10 cellular contexts compared by ENCODE assay signal in genomic region chr10:61286695-61287094, GRCh38.
A peak's percentile ranks its signal among the peaks of the same experiment; 100 is the strongest.
DNase-seq lines count a peak whose midpoint lies in the region; ATAC-seq and TF ChIP-seq lines count a peak whose summit lies in the region.
"Had no signal": no experiment of that assay in that cellular context is flagged by ENCODE, and none has a peak within 500 bp of the region (broad histone marks: within the 10 kb centered on the region; RNA-seq: fewer than 3 reads in every experiment).

No MANE protein-coding gene starts in this region.

- no peak overlapping the region for H3K4me2 ChIP-seq in PC-9

- peak; percentile 51 for DNase-seq in activated naive CD4-positive, alpha-beta T cell treated with anti-CD3 and anti-CD28 coated beads, Interleukin-2, amount 10 ng/mL, durations not matched to agents 7 days and 5 days
- no peak for DNase-seq in activated naive CD4-positive, alpha-beta T cell treated with anti-CD3 and anti-CD28 coated beads, Interleukin-2, amount 50 U/mL, for 16 hours
- DNase-seq in MV-4-11 (lab: John Stamatoyannopoulos, UW) (peak; percentile 95), PC-9 (no peak), gastrocnemius medialis (no peak), ACHN (no peak)
- DNase-seq in stimulated activated naive CD8-positive, alpha-beta T cell treated with anti-CD3 and anti-CD28 coated beads, Interleukin-15, amount 100 ng/mL, for 72 hours: peak in 1 of 2 donors; percentile 14
- DNase-seq: pancreas, substantia nigra had no signal

- H3K4me1 Mint-ChIP-seq in activated naive CD4-positive, alpha-beta T cell treated with anti-CD3 and anti-CD28 coated beads, Interleukin-2, amount 10 ng/mL, durations not matched to agents 7 days and 5 days: peaks cover 38% of the 10 kb centered on the region
- H3K4me1 Mint-ChIP-seq in stimulated activated naive CD8-positive, alpha-beta T cell treated with anti-CD3 and anti-CD28 coated beads, Interleukin-15, amount 100 ng/mL, for 72 hours: peaks cover 23% of the 10 kb centered on the region

- no peak for TF ChIP-seq CTCF in PC-9 (conservative IDR thresholded peaks at IDR 0.05)
- TF ChIP-seq CTCF in gastrocnemius medialis (IDR thresholded peaks at IDR 0.05 in 4 of 5, conservative IDR thresholded peaks at IDR 0.05 in 1 of 5): no peak

- H3K4me3 ChIP-seq in PC-9 (no peak overlapping the region), gastrocnemius medialis (no peak overlapping the region)
- H3K4me3 ChIP-seq: pancreas had no signal

- no peaks in the 10 kb centered on the region for H3F3A ChIP-seq in PC-9 (ENCODE audit: insufficient read depth, low read depth)

- ATAC-seq in HG02798 (IDR thresholded peaks at IDR 0.05; ENCODE audit: poor library complexity, unreplicated experiment) (peak; percentile 100), gastrocnemius medialis (no peak)
- peak; percentile 100 for ATAC-seq in stimulated activated naive CD8-positive, alpha-beta T cell treated with anti-CD3 and anti-CD28 coated beads, Interleukin-15, amount 100 ng/mL, for 72 hours

- no TSS peak for BruUV-seq in PC-9 (replicated peaks; lab: Mats Ljungman, UMichigan)

- POLR2A ChIA-PET in PC-9 (lab: Charles Lee; ENCODE audit: unreplicated experiment): no interaction called here

- H3K4me3 Mint-ChIP-seq in activated naive CD4-positive, alpha-beta T cell treated with anti-CD3 and anti-CD28 coated beads, Interleukin-2, amount 10 ng/mL, durations not matched to agents 7 days and 5 days: peak overlapping the region; percentile 10
- H3K4me3 Mint-ChIP-seq in stimulated activated naive CD8-positive, alpha-beta T cell treated with anti-CD3 and anti-CD28 coated beads, Interleukin-15, amount 100 ng/mL, for 72 hours: no peak overlapping the region

- peaks cover 16% of the 10 kb centered on the region for H3K27me3 Mint-ChIP-seq in activated naive CD4-positive, alpha-beta T cell treated with anti-CD3 and anti-CD28 coated beads, Interleukin-2, amount 10 ng/mL, durations not matched to agents 7 days and 5 days
- H3K27me3 Mint-ChIP-seq in stimulated activated naive CD8-positive, alpha-beta T cell treated with anti-CD3 and anti-CD28 coated beads, Interleukin-15, amount 100 ng/mL, for 72 hours: no peaks in the 10 kb centered on the region

- peaks cover 6% of the 10 kb centered on the region; the same call in 1 of the 2 replicates for H3K4me1 ChIP-seq in PC-9 (replicated peaks; ENCODE audit: insufficient read depth)
- H3K4me1 ChIP-seq in gastrocnemius medialis: peaks cover 7 to 11% of the 10 kb centered on the region in 2 donors

- H3K9me3 Mint-ChIP-seq in activated naive CD4-positive, alpha-beta T cell treated with anti-CD3 and anti-CD28 coated beads, Interleukin-2, amount 10 ng/mL, durations not matched to agents 7 days and 5 days: peaks cover 13% of the 10 kb centered on the region
- peaks cover 0 to 9% of the 10 kb centered on the region in 2 donors for H3K9me3 Mint-ChIP-seq in stimulated activated naive CD8-positive, alpha-beta T cell treated with anti-CD3 and anti-CD28 coated beads, Interleukin-15, amount 100 ng/mL, for 72 hours

- no peaks in the 10 kb centered on the region for H3K9me2 ChIP-seq in PC-9 (ENCODE audit: insufficient read depth)

- no peaks in the 10 kb centered on the region for H3K27me3 ChIP-seq in PC-9 (ENCODE audit: insufficient read depth, low read depth)
- no peaks in the 10 kb centered on the region for H3K27me3 ChIP-seq in gastrocnemius medialis
- H3K27me3 ChIP-seq: pancreas had no signal

- TF ChIP-seq POLR2A in gastrocnemius medialis (IDR thresholded peaks at IDR 0.05): no peak

- H3K9me3 ChIP-seq in PC-9 (ENCODE audit: insufficient read depth, low read depth) (no peaks in the 10 kb centered on the region), gastrocnemius medialis (no peaks in the 10 kb centered on the region)
- H3K9me3 ChIP-seq: pancreas had no signal

- H3K27ac Mint-ChIP-seq in activated naive CD4-positive, alpha-beta T cell treated with anti-CD3 and anti-CD28 coated beads, Interleukin-2, amount 10 ng/mL, durations not matched to agents 7 days and 5 days: peak overlapping the region; percentile 78
- H3K27ac Mint-ChIP-seq in stimulated activated naive CD8-positive, alpha-beta T cell treated with anti-CD3 and anti-CD28 coated beads, Interleukin-15, amount 100 ng/mL, for 72 hours: no peak overlapping the region

- H3K79me2 ChIP-seq in PC-9 (ENCODE audit: low read depth): no peaks in the 10 kb centered on the region

- no peak overlapping the region for H2AFZ ChIP-seq in PC-9

- no peaks in the 10 kb centered on the region for H3K36me3 ChIP-seq in PC-9 (ENCODE audit: low read depth)
- no peaks in the 10 kb centered on the region for H3K36me3 ChIP-seq in gastrocnemius medialis
- H3K36me3 ChIP-seq: pancreas had no signal

- no peaks in the 10 kb centered on the region for H4K20me1 ChIP-seq in PC-9 (ENCODE audit: insufficient read depth)

- CTCF ChIA-PET in activated naive CD4-positive, alpha-beta T cell treated with anti-CD3 and anti-CD28 coated beads, Interleukin-2, amount 10 ng/mL, durations not matched to agents 7 days and 5 days (lab: Charles Lee): interaction anchor here (0.9 to 1.2 kb wide), 2 partner anchors 9 to 146 kb away, joined by 3 read pairs; no protein-coding TSS in a partner anchor
- CTCF ChIA-PET in PC-9 (lab: Charles Lee): no interaction called here

- H3K27ac ChIP-seq in PC-9: no peak overlapping the region
- H3K27ac ChIP-seq in gastrocnemius medialis: no peak overlapping the region
- H3K27ac ChIP-seq: pancreas had no signal

- peaks cover 9% of the 10 kb centered on the region for H3K36me3 Mint-ChIP-seq in activated naive CD4-positive, alpha-beta T cell treated with anti-CD3 and anti-CD28 coated beads, Interleukin-2, amount 10 ng/mL, durations not matched to agents 7 days and 5 days

- in situ Hi-C loops in gastrocnemius medialis (cut with MboI; ENCODE audit: low sequenced_read_pairs in 4 of 4) (loop anchor here (5.0 to 25.0 kb wide), 8 partner anchors 144 to 474 kb away; no protein-coding TSS in a partner anchor), ACHN (cut with HindIII; ENCODE audit: low pct_ligation_motif_present, low pct_unique_long_range_greater_than_20kb, low sequenced_read_pairs) (no loop called here)

- intact Hi-C loops in PC-9 (cut with micrococcal nuclease; ENCODE audit: unreplicated experiment): loop anchor here (10.0 kb wide), 3 partner anchors 322 to 842 kb away; no protein-coding TSS in a partner anchor
- intact Hi-C loops in gastrocnemius medialis (cut with DNase I; ENCODE audit: low total_unique reads): no loop called here

Comparison
In these comparisons a context has a peak if more than half of its experiments do, and no peak if none do; other contexts are left out.
1. DNase-seq: peak in activated naive CD4-positive, alpha-beta T cell treated with anti-CD3 and anti-CD28 coated beads, Interleukin-2, amount 10 ng/mL, durations not matched to agents 7 days and 5 days (single experiment) and MV-4-11 (single experiment); none in activated naive CD4-positive, alpha-beta T cell treated with anti-CD3 and anti-CD28 coated beads, Interleukin-2, amount 50 U/mL, for 16 hours (single experiment), PC-9 (0 of 2), gastrocnemius medialis (0 of 2) and ACHN (single experiment).
2. ATAC-seq: peak in HG02798 (single experiment) and stimulated activated naive CD8-positive, alpha-beta T cell treated with anti-CD3 and anti-CD28 coated beads, Interleukin-15, amount 100 ng/mL, for 72 hours (single experiment); none in gastrocnemius medialis (0 of 2).